In the genomic region with DNA sequence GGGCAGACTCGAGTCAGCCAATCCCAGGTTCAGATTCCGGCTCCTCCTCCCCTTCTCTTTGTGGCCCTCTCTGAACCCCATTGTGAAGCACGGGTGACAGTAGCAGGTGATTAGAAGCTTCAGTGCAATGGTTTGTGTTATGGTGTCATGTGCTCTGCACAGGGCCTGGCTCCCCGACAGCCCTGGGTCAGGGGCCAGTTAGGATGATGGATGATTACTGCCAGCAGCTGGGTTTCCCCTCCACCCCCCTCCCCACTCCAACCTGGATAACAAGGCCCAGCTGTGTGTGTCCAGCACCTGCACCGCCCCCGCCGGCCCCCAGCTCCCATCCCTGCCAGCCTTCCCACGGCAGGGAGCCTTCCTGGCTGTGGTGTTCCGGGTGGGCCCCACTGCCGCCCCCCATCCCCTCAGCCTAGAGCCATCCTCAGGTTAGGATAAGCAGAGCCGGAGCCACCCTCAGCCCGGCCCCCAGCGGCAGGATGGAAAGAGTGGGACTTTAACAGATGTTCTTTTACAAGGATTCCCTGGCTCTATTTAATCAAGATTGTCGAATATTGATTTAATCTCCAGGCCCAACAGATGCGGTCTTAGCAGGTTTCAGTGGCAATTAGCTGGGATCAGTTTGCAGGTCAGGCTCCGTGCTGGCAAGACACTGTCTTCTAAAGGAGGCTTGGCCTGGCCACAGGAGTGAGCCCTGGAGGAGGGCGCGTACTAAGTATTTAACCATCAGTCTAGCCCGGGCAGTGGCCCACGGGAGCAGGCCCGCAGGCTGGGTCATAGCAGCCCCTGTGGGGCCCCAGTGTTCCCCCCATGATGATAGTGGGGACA, we compare ENCODE assay signal across 10 cellular contexts.
DNase-seq lines count a peak whose midpoint lies in the region; ATAC-seq, FAIRE-seq and TF ChIP-seq lines count a peak whose summit lies in the region.
"Had no signal": no experiment of that assay in that cellular context is flagged by ENCODE, and none has a peak within 500 bp of the region (broad histone marks: within the 10 kb centered on the region; RNA-seq: fewer than 3 reads in every experiment).

No MANE protein-coding gene starts in this region.

- no peaks in the 10 kb centered on the region for H3K27me3 ChIP-seq in H7 (ENCODE audit: control insufficient read depth, insufficient read depth, low read length)
- no peaks in the 10 kb centered on the region for H3K27me3 ChIP-seq in H1 (replicated peaks in 1 of 4; ENCODE audit: control insufficient read depth in 3 of 4, extremely low read depth in 1 of 4, insufficient read depth in 3 of 4, low read length in 3 of 4)
- no peaks in the 10 kb centered on the region for H3K27me3 ChIP-seq in tibial artery

- H3K36me3 ChIP-seq in H7 (replicated peaks; ENCODE audit: control insufficient read depth, insufficient read depth, low read length) (no peaks in the 10 kb centered on the region), H1 (ENCODE audit: control insufficient read depth in 2 of 4, insufficient read depth in 4 of 4, low read length in 3 of 4) (no peaks in the 10 kb centered on the region), tibial artery (no peaks in the 10 kb centered on the region)

- no peak overlapping the region for H2BK20ac ChIP-seq in H1 (ENCODE audit: low read length)

- no peak overlapping the region for H4K5ac ChIP-seq in H1 (ENCODE audit: insufficient read length, low read depth, low read length)

- 82% methylated on average over 21 of the region's 21 CpGs; no CpG with 5 or more reads in 1 of the 2 experiments for WGBS in H1 (ENCODE audit: extremely low coverage in 1 of 2, insufficient coverage in 1 of 2, insufficient read length in 1 of 2, insufficient replicate concordance in 2 of 2, low coverage in 1 of 2, low lambda C conversion rate in 2 of 2, missing lambda C conversion rate in 1 of 2), 2 experiments

- no peak overlapping the region for H3K4me2 ChIP-seq in H1 (ENCODE audit: insufficient read depth in 1 of 2, low read depth in 2 of 2, low read length in 2 of 2)

- no peak overlapping the region for H3K18ac ChIP-seq in H1 (ENCODE audit: extremely low read depth, low read length)

- peak; percentile 62 for DNase-seq in H7
- DNase-seq in NCI-H510A (lab: John Stamatoyannopoulos, UW), result peak; percentile 76
- DNase-seq in H1 (ENCODE audit: low read depth in 1 of 2, low spot score in 2 of 2), result no peak
- DNase-seq in sciatic nerve (ENCODE audit: low spot score), result no peak
- no peak for DNase-seq in glomerular visceral epithelial cell (ENCODE audit: extremely low spot score)
- no peak for DNase-seq in tibial artery
- no peak for DNase-seq in SIG-M5 treated with dmso at 0.1 percent for 504 hours (lab: John Stamatoyannopoulos, UW; ENCODE audit: unreplicated experiment)
- DNase-seq: activated CD4-positive, alpha-beta T cell treated with anti-CD3 and anti-CD28 coated beads for 1 hour; NCI-H226 had no signal

- no peak overlapping the region for H2BK120ac ChIP-seq in H1 (replicated peaks; ENCODE audit: low read depth, low read length)

- peaks cover under 1 to 11% (median 5%) of the 10 kb centered on the region in 4 experiments for H3K4me1 ChIP-seq in H1 (replicated peaks in 1 of 4; ENCODE audit: control insufficient read depth in 3 of 4, insufficient read depth in 4 of 4, low read length in 3 of 4)
- H3K4me1 ChIP-seq in tibial artery, result peaks cover 0 to 6% (median 0%) of the 10 kb centered on the region in 4 donors

- H3K23me2 ChIP-seq in H1 (ENCODE audit: low read depth, low read length), result no peaks in the 10 kb centered on the region

- H2BK12ac ChIP-seq in H1 (ENCODE audit: low read depth, low read length), result no peak overlapping the region

- TF ChIP-seq CTCF in H1 (IDR thresholded peaks at IDR 0.05; ENCODE audit: control extremely low read depth in 1 of 3, insufficient read depth in 1 of 3, low read depth in 1 of 3, low read length in 3 of 3) (no peak), tibial artery (IDR thresholded peaks at IDR 0.05) (no peak)

- no peak overlapping the region for H2AK5ac ChIP-seq in H1 (ENCODE audit: low read depth, low read length)

- no peak overlapping the region for H4K8ac ChIP-seq in H1 (ENCODE audit: extremely low read depth, insufficient read depth, low read length)

- no peak overlapping the region for H3K23ac ChIP-seq in H1 (ENCODE audit: insufficient read length)

- H3K4ac ChIP-seq in H1 (replicated peaks; ENCODE audit: insufficient read length, low read depth, low read length), result peak overlapping the region; percentile 29

- intact Hi-C loops in sciatic nerve (cut with DNase I) (no loop called here), tibial artery (cut with DNase I; ENCODE audit: low total_unique reads) (no loop called here)

- H3K9me3 ChIP-seq in H1 (ENCODE audit: insufficient read depth in 2 of 2, low read depth in 1 of 2, low read length in 1 of 2) (no peaks in the 10 kb centered on the region; a peak in 1 of 4 replicates), tibial artery (no peaks in the 10 kb centered on the region)

- POLR2A ChIA-PET in H1 (lab: Charles Lee; ENCODE audit: partially characterized antibody), result interaction anchor here (0.7 to 1.8 kb wide), 2 partner anchors 11 to 146 kb away, joined by 3 to 6 read pairs; no protein-coding TSS in a partner anchor

- H3K79me1 ChIP-seq in H1 (ENCODE audit: low read depth, low read length), result peaks cover 7% of the 10 kb centered on the region; the same call in 1 of the 2 replicates

- ATAC-seq in sciatic nerve (peak; percentile 89), HG03442 (IDR thresholded peaks at IDR 0.05; ENCODE audit: unreplicated experiment) (no peak)

- H4K91ac ChIP-seq in H1 (replicated peaks; ENCODE audit: insufficient read length, low read length), result no peak overlapping the region

- no peak overlapping the region for H3K14ac ChIP-seq in H1 (ENCODE audit: insufficient read length)

- no peak for FAIRE-seq in H1 (lab: Jason Lieb, UNC)

- no peaks in the 10 kb centered on the region for H4K20me1 ChIP-seq in H1 (replicated peaks in 1 of 2; ENCODE audit: control insufficient read depth in 1 of 2, insufficient read depth in 2 of 2, low read length in 2 of 2)

- no peak overlapping the region for H2BK15ac ChIP-seq in H1 (ENCODE audit: low read length)

- TF ChIP-seq POLR2A in H1 (IDR thresholded peaks at IDR 0.05; ENCODE audit: control extremely low read depth in 1 of 2, low read depth in 2 of 2, low read length in 2 of 2), result no peak

- peaks cover 0 to 14% of the 10 kb centered on the region in 2 experiments; a peak in 2 of 4 replicates for H3K79me2 ChIP-seq in H1 (ENCODE audit: control insufficient read depth in 1 of 2, insufficient read depth in 2 of 2, low read length in 2 of 2)

- no peak overlapping the region for H3K56ac ChIP-seq in H1 (replicated peaks; ENCODE audit: insufficient read length, low read depth, low read length)

- no peak overlapping the region for H2AFZ ChIP-seq in H1 (ENCODE audit: low read length)

- TF ChIP-seq RAD21 in H1 (IDR thresholded peaks at IDR 0.05 in 1 of 2, conservative IDR thresholded peaks at IDR 0.05 in 1 of 2; ENCODE audit: low read depth in 2 of 2, low read length in 2 of 2), result no peak

- no peak overlapping the region for H2BK5ac ChIP-seq in H1 (ENCODE audit: low read depth, low read length)

- H3K27ac ChIP-seq in H1 (ENCODE audit: low read depth, low read length) (no peak overlapping the region), tibial artery (no peak overlapping the region)

- no peak overlapping the region for H3K9ac ChIP-seq in H1 (replicated peaks in 1 of 4; ENCODE audit: extremely low read depth in 1 of 4, low read depth in 3 of 4, low read length in 3 of 4)

- CTCF ChIA-PET in H1 (lab: Charles Lee; ENCODE audit: partially characterized antibody), result interaction anchor here (0.6 to 2.0 kb wide), 7 partner anchors 9 to 188 kb away, joined by 3 to 5 read pairs (median 3); no protein-coding TSS in a partner anchor

- no peak overlapping the region for H3K4me3 ChIP-seq in H7 (ENCODE audit: insufficient read depth, low read depth, low read length)
- H3K4me3 ChIP-seq in H1 (ENCODE audit: extremely low read depth in 1 of 4, insufficient read depth in 2 of 4, low read depth in 3 of 4, low read length in 4 of 4), result no peak overlapping the region
- H3K4me3 ChIP-seq in tibial artery, result no peak overlapping the region

- no peak for TF ChIP-seq EP300 in H1 (IDR thresholded peaks at IDR 0.05; ENCODE audit: borderline replicate concordance in 1 of 2, low read depth in 2 of 2, low read length in 2 of 2)

TF ChIP-seq in H1, 55 proteins besides CTCF, POLR2A, EP300 and RAD21:
- no peak for TF ChIP-seq SP1 (IDR thresholded peaks at IDR 0.05; ENCODE audit: low read depth, low read length)
- no peak for TF ChIP-seq RBBP5 (IDR thresholded peaks at IDR 0.05; ENCODE audit: borderline replicate concordance, low read depth, low read length)

Comparison
In these comparisons a context has a peak if more than half of its experiments do, and no peak if none do; other contexts are left out.
1. DNase-seq: peak in H7 (single experiment) and NCI-H510A (single experiment); none in H1 (0 of 2), sciatic nerve (single experiment), glomerular visceral epithelial cell (single experiment), tibial artery (0 of 2) and SIG-M5 treated with dmso at 0.1 percent for 504 hours (single experiment).